ENCODE assay signal across 20 cellular contexts in the genomic region with DNA sequence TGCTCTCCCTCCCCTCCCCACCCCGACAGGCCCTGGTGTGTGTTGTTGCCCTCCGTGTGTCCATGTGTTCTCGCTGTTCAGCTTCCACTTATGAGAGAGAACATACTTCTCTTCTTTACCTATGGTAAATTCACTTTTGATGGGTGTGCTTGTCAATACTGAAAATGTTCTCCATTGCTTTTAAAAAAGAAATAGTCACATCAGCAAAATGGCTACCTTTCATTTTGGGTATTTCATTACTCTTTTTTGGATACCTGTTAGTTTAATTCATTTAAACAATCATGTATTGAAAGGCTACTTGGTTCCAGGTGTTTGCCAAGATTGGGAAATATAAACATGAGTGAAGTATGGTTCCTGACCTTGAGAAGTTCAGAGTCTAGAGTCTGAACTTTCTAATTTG.
DNase-seq lines count a peak whose midpoint lies in the region; ATAC-seq, FAIRE-seq and TF ChIP-seq lines count a peak whose summit lies in the region.
"Had no signal": no experiment of that assay in that cellular context is flagged by ENCODE, and none has a peak within 500 bp of the region (broad histone marks: within the 10 kb centered on the region; RNA-seq: fewer than 3 reads in every experiment).

No MANE protein-coding gene starts in this region.

- H2BK12ac ChIP-seq in H1 (ENCODE audit: low read depth, low read length), result no peak overlapping the region

- no peak overlapping the region for H3K14ac ChIP-seq in IMR-90 (replicated peaks; ENCODE audit: low read depth, low read length)
- no peak overlapping the region for H3K14ac ChIP-seq in H1 (ENCODE audit: insufficient read length)

- H3K9me3 ChIP-seq in IMR-90 (ENCODE audit: control insufficient read depth, insufficient read depth, low read length) (no peaks in the 10 kb centered on the region), H1 (ENCODE audit: insufficient read depth in 2 of 2, low read depth in 1 of 2, low read length in 1 of 2) (no peaks in the 10 kb centered on the region)
- H3K9me3 ChIP-seq: Caco-2 had no signal

- H3K79me2 ChIP-seq in H1 (ENCODE audit: control insufficient read depth in 1 of 2, insufficient read depth in 2 of 2, low read length in 2 of 2), result no peaks in the 10 kb centered on the region

- H3K9ac ChIP-seq in IMR-90 (ENCODE audit: low read depth, low read length) (no peak overlapping the region), H1 (replicated peaks in 1 of 4; ENCODE audit: extremely low read depth in 1 of 4, low read depth in 3 of 4, low read length in 3 of 4) (no peak overlapping the region)
- H3K9ac ChIP-seq: BLaER1 treated with 17β-estradiol and CSF1 and Interleukin-3, amounts not matched to agents 10 nM and 100 nM had no signal

- no TSS peak for BruUV-seq in IMR-90 (replicated peaks; lab: Mats Ljungman, UMichigan)

- no peak overlapping the region for H3K4me3 Mint-ChIP-seq in activated naive CD4-positive, alpha-beta T cell treated with anti-CD3 and anti-CD28 coated beads for 36 hours
- H3K4me3 Mint-ChIP-seq: B cell; CD4-positive, alpha-beta T cell; CD8-positive, alpha-beta T cell had no signal

- in situ Hi-C loops in IMR-90 (cut with MboI; ENCODE audit: low sequenced_read_pairs), result no loop called here

- CTCF ChIA-PET in IMR-90 (lab: Yijun Ruan, JAX) (no interaction called here), H1 (lab: Charles Lee; ENCODE audit: partially characterized antibody) (no interaction called here), HEK293T (lab: Yijun Ruan, JAX) (no interaction called here)
- CTCF ChIA-PET in activated naive CD4-positive, alpha-beta T cell treated with anti-CD3 and anti-CD28 coated beads for 36 hours (lab: Charles Lee), result no interaction called here

- H2BK120ac ChIP-seq in IMR-90 (ENCODE audit: low read depth, low read length), result no peak overlapping the region
- no peak overlapping the region for H2BK120ac ChIP-seq in H1 (replicated peaks; ENCODE audit: low read depth, low read length)

- H3K23ac ChIP-seq in IMR-90 (ENCODE audit: low read depth, low read length) (no peak overlapping the region), H1 (ENCODE audit: insufficient read length) (no peak overlapping the region)

- H3K18ac ChIP-seq in IMR-90 (ENCODE audit: low read depth, low read length), result no peak overlapping the region
- H3K18ac ChIP-seq in H1 (ENCODE audit: extremely low read depth, low read length), result no peak overlapping the region

- dilution Hi-C loops in IMR-90 (cut with HindIII; ENCODE audit: low sequenced_read_pairs, unreplicated experiment), result no loop called here

- no peak overlapping the region for H4K5ac ChIP-seq in IMR-90 (ENCODE audit: low read depth, low read length)
- H4K5ac ChIP-seq in H1 (ENCODE audit: insufficient read length, low read depth, low read length), result no peak overlapping the region

- H3K4me3 ChIP-seq in IMR-90 (ENCODE audit: insufficient read depth, low read depth, low read length) (no peak overlapping the region), H1 (ENCODE audit: extremely low read depth in 1 of 4, insufficient read depth in 2 of 4, low read depth in 3 of 4, low read length in 4 of 4) (no peak overlapping the region)
- H3K4me3 ChIP-seq: BLaER1 treated with 17β-estradiol and CSF1 and Interleukin-3, amounts not matched to agents 10 nM and 100 nM had no signal

- H3K36me3 Mint-ChIP-seq in activated naive CD4-positive, alpha-beta T cell treated with anti-CD3 and anti-CD28 coated beads for 36 hours (ENCODE audit: low read depth), result no peaks in the 10 kb centered on the region
- H3K36me3 Mint-ChIP-seq: CD8-positive, alpha-beta T cell had no signal

- DNase-seq in IMR-90 (no peak), H1 (ENCODE audit: low read depth in 1 of 2, low spot score in 2 of 2) (no peak), HEK293T (ENCODE audit: extremely low spot score) (no peak)
- DNase-seq in activated naive CD4-positive, alpha-beta T cell treated with anti-CD3 and anti-CD28 coated beads for 36 hours, result no peak
- DNase-seq: 8988T; AML-193; Caco-2; Calu3; CD4-positive, alpha-beta T cell; CD8-positive, alpha-beta T cell; DMS79 treated with DMSO at 0.1 percent for 48 hours; GF-D8 had no signal

- H2BK15ac ChIP-seq in IMR-90 (ENCODE audit: low read depth, low read length) (no peak overlapping the region), H1 (ENCODE audit: low read length) (no peak overlapping the region)

- no peak for ATAC-seq in IMR-90 (ENCODE audit: low read depth)
- ATAC-seq in GM21423 (IDR thresholded peaks at IDR 0.05; ENCODE audit: unreplicated experiment), result no peak
- ATAC-seq: CD8-positive, alpha-beta T cell had no signal

- H2BK5ac ChIP-seq in IMR-90 (ENCODE audit: low read depth, low read length, poor library complexity, severe bottlenecking) (no peak overlapping the region), H1 (ENCODE audit: low read depth, low read length) (no peak overlapping the region)

- H2AK5ac ChIP-seq in IMR-90 (ENCODE audit: low read depth, low read length) (no peak overlapping the region), H1 (ENCODE audit: low read depth, low read length) (no peak overlapping the region)

- FAIRE-seq in H1 (lab: Jason Lieb, UNC), result no peak
- FAIRE-seq: A204.1, D721Med, GM12891, GM19239 had no signal

- H3K27me3 Mint-ChIP-seq in activated naive CD4-positive, alpha-beta T cell treated with anti-CD3 and anti-CD28 coated beads for 36 hours (ENCODE audit: low read depth), result no peaks in the 10 kb centered on the region
- H3K27me3 Mint-ChIP-seq: B cell; CD4-positive, alpha-beta T cell had no signal

- H2BK20ac ChIP-seq in IMR-90 (ENCODE audit: low read depth, low read length) (no peak overlapping the region), H1 (ENCODE audit: low read length) (0 out of 2 replicates have a peak overlapping the region, but pooled peaks have one; percentile 37)

- TF ChIP-seq RAD21 in IMR-90 (IDR thresholded peaks at IDR 0.05; ENCODE audit: low read length), result no peak
- no peak for TF ChIP-seq RAD21 in H1 (IDR thresholded peaks at IDR 0.05 in 1 of 2, conservative IDR thresholded peaks at IDR 0.05 in 1 of 2; ENCODE audit: low read depth in 2 of 2, low read length in 2 of 2)

- no peaks in the 10 kb centered on the region for H3K9me1 ChIP-seq in IMR-90 (ENCODE audit: insufficient read depth, low read length)

- no peaks in the 10 kb centered on the region for H3K79me1 ChIP-seq in IMR-90 (ENCODE audit: low read depth in 1 of 2, low read length in 2 of 2)
- H3K79me1 ChIP-seq in H1 (ENCODE audit: low read depth, low read length), result no peaks in the 10 kb centered on the region

- H3K27me3 ChIP-seq in IMR-90 (ENCODE audit: control insufficient read depth, insufficient read depth, low read length) (no peaks in the 10 kb centered on the region), H1 (replicated peaks in 1 of 4; ENCODE audit: control insufficient read depth in 3 of 4, extremely low read depth in 1 of 4, insufficient read depth in 3 of 4, low read length in 3 of 4) (no peaks in the 10 kb centered on the region)
- H3K27me3 ChIP-seq: BLaER1 treated with 17β-estradiol and CSF1 and Interleukin-3, amounts not matched to agents 10 nM and 100 nM had no signal

- intact Hi-C loops in IMR-90 (cut with micrococcal nuclease), result no loop called here
- intact Hi-C loops in activated naive CD4-positive, alpha-beta T cell treated with anti-CD3 and anti-CD28 coated beads for 36 hours (cut with micrococcal nuclease), result no loop called here

- H2AK9ac ChIP-seq in IMR-90 (replicated peaks; ENCODE audit: low read depth, low read length, poor library complexity), result no peak overlapping the region

- H3K23me2 ChIP-seq in H1 (ENCODE audit: low read depth, low read length), result no peaks in the 10 kb centered on the region

- H3K36me3 ChIP-seq in IMR-90 (ENCODE audit: control insufficient read depth, insufficient read depth, low read length) (no peaks in the 10 kb centered on the region), H1 (ENCODE audit: control insufficient read depth in 2 of 4, insufficient read depth in 4 of 4, low read length in 3 of 4) (no peaks in the 10 kb centered on the region)
- H3K36me3 ChIP-seq: BLaER1 treated with 17β-estradiol and CSF1 and Interleukin-3, amounts not matched to agents 10 nM and 100 nM had no signal

- H3K4ac ChIP-seq in IMR-90 (ENCODE audit: low read depth, low read length) (no peak overlapping the region), H1 (replicated peaks; ENCODE audit: insufficient read length, low read depth, low read length) (no peak overlapping the region)

- H3K9me3 Mint-ChIP-seq in activated naive CD4-positive, alpha-beta T cell treated with anti-CD3 and anti-CD28 coated beads for 36 hours, result no peaks in the 10 kb centered on the region
- H3K9me3 Mint-ChIP-seq: CD4-positive, alpha-beta T cell had no signal

- H4K91ac ChIP-seq in IMR-90 (ENCODE audit: insufficient read depth, low read depth, low read length) (no peak overlapping the region), H1 (replicated peaks; ENCODE audit: insufficient read length, low read length) (no peak overlapping the region)

- no peak for TF ChIP-seq POLR2A in IMR-90 (IDR thresholded peaks at IDR 0.05; ENCODE audit: low read depth, low read length)
- no peak for TF ChIP-seq POLR2A in H1 (IDR thresholded peaks at IDR 0.05; ENCODE audit: control extremely low read depth in 1 of 2, low read depth in 2 of 2, low read length in 2 of 2)

- H3K56ac ChIP-seq in IMR-90 (ENCODE audit: extremely low read depth, insufficient read depth, low read length) (no peak overlapping the region), H1 (replicated peaks; ENCODE audit: insufficient read length, low read depth, low read length) (no peak overlapping the region)

- H4K8ac ChIP-seq in IMR-90 (ENCODE audit: low read depth in 2 of 2, low read length in 2 of 2) (no peak overlapping the region), H1 (ENCODE audit: extremely low read depth, insufficient read depth, low read length) (no peak overlapping the region)

- TF ChIP-seq CTCF in IMR-90 (conservative IDR thresholded peaks at IDR 0.05; ENCODE audit: low read depth, low read length) (no peak), H1 (IDR thresholded peaks at IDR 0.05; ENCODE audit: control extremely low read depth in 1 of 3, insufficient read depth in 1 of 3, low read depth in 1 of 3, low read length in 3 of 3) (no peak)

- H3K4me1 Mint-ChIP-seq in activated naive CD4-positive, alpha-beta T cell treated with anti-CD3 and anti-CD28 coated beads for 36 hours (ENCODE audit: low read depth), result no peaks in the 10 kb centered on the region
- H3K4me1 Mint-ChIP-seq: B cell had no signal

- no peak for TF ChIP-seq EP300 in H1 (IDR thresholded peaks at IDR 0.05; ENCODE audit: borderline replicate concordance in 1 of 2, low read depth in 2 of 2, low read length in 2 of 2)

- H3K4me2 ChIP-seq in IMR-90 (ENCODE audit: low read depth, low read length), result no peak overlapping the region
- no peak overlapping the region for H3K4me2 ChIP-seq in H1 (ENCODE audit: insufficient read depth in 1 of 2, low read depth in 2 of 2, low read length in 2 of 2)
- H3K4me2 ChIP-seq: BLaER1 treated with 17β-estradiol and CSF1 and Interleukin-3, amounts not matched to agents 10 nM and 100 nM had no signal

- WGBS in IMR-90 (ENCODE audit: extremely low coverage in 2 of 2, insufficient read length in 1 of 2), 2 experiments, result no CpG with 5 or more reads among the region's 3 CpGs
- WGBS in H1 (ENCODE audit: extremely low coverage in 1 of 2, insufficient coverage in 1 of 2, insufficient read length in 1 of 2, insufficient replicate concordance in 2 of 2, low coverage in 1 of 2, low lambda C conversion rate in 2 of 2, missing lambda C conversion rate in 1 of 2), 2 experiments, result 96% methylated on average over 3 of the region's 3 CpGs; no CpG with 5 or more reads in 1 of the 2 experiments

- no peak overlapping the region for H3K27ac Mint-ChIP-seq in activated naive CD4-positive, alpha-beta T cell treated with anti-CD3 and anti-CD28 coated beads for 36 hours
- H3K27ac Mint-ChIP-seq: B cell; CD4-positive, alpha-beta T cell; CD8-positive, alpha-beta T cell had no signal

- no peak overlapping the region for H3K27ac ChIP-seq in IMR-90 (ENCODE audit: insufficient read depth, low read length)
- no peak overlapping the region for H3K27ac ChIP-seq in H1 (ENCODE audit: low read depth, low read length)
- H3K27ac ChIP-seq: BLaER1 treated with 17β-estradiol and CSF1 and Interleukin-3, amounts not matched to agents 10 nM and 100 nM; C4-2B had no signal

- H3K4me1 ChIP-seq in IMR-90 (ENCODE audit: control insufficient read depth, insufficient read depth, low read length) (no peaks in the 10 kb centered on the region), H1 (replicated peaks in 1 of 4; ENCODE audit: control insufficient read depth in 3 of 4, insufficient read depth in 4 of 4, low read length in 3 of 4) (no peaks in the 10 kb centered on the region)
- H3K4me1 ChIP-seq: Caco-2 had no signal

- no peak overlapping the region for H2AFZ ChIP-seq in IMR-90 (replicated peaks; ENCODE audit: low read length, poor library complexity)
- no peak overlapping the region for H2AFZ ChIP-seq in H1 (ENCODE audit: low read length)

- no peaks in the 10 kb centered on the region for H4K20me1 ChIP-seq in IMR-90 (ENCODE audit: insufficient read depth, low read length)
- H4K20me1 ChIP-seq in H1 (replicated peaks in 1 of 2; ENCODE audit: control insufficient read depth in 1 of 2, insufficient read depth in 2 of 2, low read length in 2 of 2), result no peaks in the 10 kb centered on the region
- H4K20me1 ChIP-seq: BLaER1 treated with 17β-estradiol and CSF1 and Interleukin-3, amounts not matched to agents 10 nM and 100 nM had no signal

- POLR2A ChIA-PET in IMR-90 (lab: Charles Lee; ENCODE audit: unreplicated experiment), result no interaction called here
- POLR2A ChIA-PET in H1 (lab: Charles Lee; ENCODE audit: partially characterized antibody), result no interaction called here
- POLR2A ChIA-PET in HEK293T (lab: Yijun Ruan, JAX), result no interaction called here
